24 cellular contexts compared by ENCODE assay signal in genomic region chr2:202743613-202744012, GRCh38.
"Had no signal": no experiment of that assay in that cellular context is flagged by ENCODE, and none has a peak within 500 bp of the region (broad histone marks: within the 10 kb centered on the region; RNA-seq: fewer than 3 reads in every experiment).

No MANE protein-coding gene starts in this region.

- H3K27ac Mint-ChIP-seq: natural killer cell treated with Interleukin-12 subunit alpha and Interleukin-12 subunit beta and Interleukin-15 and Interleukin-18, amount 100 ng/mL, for 72 hours; progenitor cell of endocrine pancreas; stimulated activated naive CD8-positive, alpha-beta T cell treated with anti-CD3 and anti-CD28 coated beads, Interleukin-15, Interleukin-2, amounts not matched to agents 100 ng/mL and 50 ng/mL, for 24 hours had no signal

- H3K27me3 Mint-ChIP-seq: naive thymus-derived CD4-positive, alpha-beta T cell; natural killer cell treated with Interleukin-12 subunit alpha and Interleukin-12 subunit beta and Interleukin-15 and Interleukin-18, amount 100 ng/mL, for 72 hours; progenitor cell of endocrine pancreas; stimulated activated naive CD8-positive, alpha-beta T cell treated with anti-CD3 and anti-CD28 coated beads, Interleukin-15, Interleukin-2, amounts not matched to agents 100 ng/mL and 50 ng/mL, for 24 hours had no signal

- FAIRE-seq: urothelium cell line had no signal

- H3K36me3 ChIP-seq: ovary, right atrium auricular region, thoracic aorta, upper lobe of right lung had no signal

- ATAC-seq: mucosa of descending colon; naive thymus-derived CD4-positive, alpha-beta T cell; natural killer cell treated with Interleukin-12 subunit alpha and Interleukin-12 subunit beta and Interleukin-15 and Interleukin-18, amount 100 ng/mL, for 72 hours; sciatic nerve; upper lobe of right lung had no signal

- H3K4me1 ChIP-seq: left ventricle myocardium inferior, right atrium auricular region, suprapubic skin, tibial artery, upper lobe of right lung had no signal

- H3K27me3 ChIP-seq: ovary, right atrium auricular region, suprapubic skin, tibial artery, upper lobe of right lung had no signal

- H3K27ac ChIP-seq: left ventricle myocardium inferior, ovary, right atrium auricular region, skin epidermis, suprapubic skin, thoracic aorta, tibial artery, upper lobe of right lung had no signal

- H3K4me3 ChIP-seq: left ventricle myocardium inferior, lung, mucosa of descending colon, ovary, right atrium auricular region, skin epidermis, suprapubic skin, thoracic aorta, tibial artery, upper lobe of right lung had no signal

- DNase-seq: islet precursor cell; left ventricle myocardium inferior; midbrain; mucosa of descending colon; naive thymus-derived CD4-positive, alpha-beta T cell; ovary; stimulated activated CD4-positive, alpha-beta T cell treated with anti-CD3 and anti-CD28 coated beads, Interleukin-12 subunit alpha, Interleukin-12 subunit beta, amount 100 ng/mL, for 4 hours; stimulated activated CD4-positive, alpha-beta T cell treated with anti-CD3 and anti-CD28 coated beads, Interleukin-15, amount 100 ng/mL, for 24 hours; stimulated activated CD4-positive, alpha-beta T cell treated with anti-CD3 and anti-CD28 coated beads, Interleukin-2, amount 100 ng/mL, for 24 hours; stimulated activated CD4-positive, alpha-beta T cell treated with anti-CD3 and anti-CD28 coated beads, Interleukin-4, amount 100 ng/mL, for 1 hour; stimulated activated naive CD4-positive, alpha-beta T cell; tibial artery; trophoblast cell; upper lobe of right lung had no signal

- H3K4me3 Mint-ChIP-seq: natural killer cell treated with Interleukin-12 subunit alpha and Interleukin-12 subunit beta and Interleukin-15 and Interleukin-18, amount 100 ng/mL, for 72 hours; stimulated activated naive CD8-positive, alpha-beta T cell treated with anti-CD3 and anti-CD28 coated beads, Interleukin-15, Interleukin-2, amounts not matched to agents 100 ng/mL and 50 ng/mL, for 24 hours had no signal

- H3K9me3 ChIP-seq: ovary, suprapubic skin, upper lobe of right lung had no signal
